27 cellular contexts compared by ENCODE assay signal in genomic region chr11:27660171-27660570, GRCh38. TPM values are rescaled to one million over a fixed set of nuclear protein-coding genes. Genes with fewer than 3 reads are reported as not detected.
"Had no signal": no experiment of that assay in that cellular context is flagged by ENCODE, and none has a peak within 500 bp of the region (broad histone marks: within the 10 kb centered on the region; RNA-seq: fewer than 3 reads in every experiment).

No MANE protein-coding gene starts in this region.

- ATAC-seq: esophagus mucosa; gastrocnemius medialis; left cardiac atrium; left lung; mucosa of descending colon; natural killer cell treated with Interleukin-12 subunit alpha and Interleukin-12 subunit beta and Interleukin-15 and Interleukin-18, amount 100 ng/mL, for 72 hours; sciatic nerve; stimulated activated effector memory CD8-positive, alpha-beta T cell treated with anti-CD3 and anti-CD28 coated beads, Interleukin-12 subunit alpha, Interleukin-12 subunit beta, amount 100 ng/mL, for 72 hours had no signal

- H3K36me3 ChIP-seq: colonic mucosa, gastrocnemius medialis, neural progenitor cell, prostate gland, right atrium auricular region, thyroid gland had no signal

- H3K9ac ChIP-seq: neural progenitor cell had no signal

- H2AFZ ChIP-seq: neural progenitor cell had no signal

- H3K4me3 ChIP-seq: colonic mucosa, gastrocnemius medialis, left lung, mucosa of descending colon, neural progenitor cell, prostate gland, right atrium auricular region, stomach, thyroid gland, vagina had no signal

- H3K9me3 ChIP-seq: colonic mucosa, gastrocnemius medialis, mucosa of descending colon, prostate gland, right atrium auricular region, thyroid gland, vagina had no signal

- FAIRE-seq: islet of Langerhans had no signal

- H3K27me3 ChIP-seq: colonic mucosa, gastrocnemius medialis, left lung, neural progenitor cell, right atrium auricular region, stomach, thyroid gland, vagina had no signal

- H3K4me1 ChIP-seq: colonic mucosa, gastrocnemius medialis, left lung, neural progenitor cell, prostate gland, right atrium auricular region, stomach, thyroid gland, vagina had no signal

- H3K4me2 ChIP-seq: neural progenitor cell had no signal

- H3K27ac ChIP-seq: colonic mucosa, epithelial cell of prostate, gastrocnemius medialis, left lung, neural progenitor cell, prostate gland, right atrium auricular region, stomach, thyroid gland, vagina had no signal

- DNase-seq: colonic mucosa; effector CD8-positive, alpha-beta T cell; endodermal cell; gastrocnemius medialis; head of caudate nucleus; hippocampal formation; left cardiac atrium; left lung; mesenchymal stem cell; mucosa of descending colon; naive B cell; stimulated activated CD4-positive, alpha-beta T cell treated with anti-CD3 and anti-CD28 coated beads, Interleukin-2, amount 100 ng/mL, for 24 hours; stimulated activated CD4-positive, alpha-beta T cell treated with anti-CD3 and anti-CD28 coated beads, Interleukin-4, amount 100 ng/mL, for 24 hours; stimulated activated naive CD4-positive, alpha-beta T cell treated with Interleukin-2 at 50 U/mL for 16 hours; stomach; thyroid gland; trophoblast cell had no signal

RNA-seq across cellular contexts. Expression of gene BDNF, which starts 40.1 kb away (rescaled TPM):
- total RNA-seq: natural killer cell treated with Interleukin-12 subunit alpha and Interleukin-12 subunit beta and Interleukin-15 and Interleukin-18, amount 100 ng/mL, for 72 hours had no signal
